In the genomic region with DNA sequence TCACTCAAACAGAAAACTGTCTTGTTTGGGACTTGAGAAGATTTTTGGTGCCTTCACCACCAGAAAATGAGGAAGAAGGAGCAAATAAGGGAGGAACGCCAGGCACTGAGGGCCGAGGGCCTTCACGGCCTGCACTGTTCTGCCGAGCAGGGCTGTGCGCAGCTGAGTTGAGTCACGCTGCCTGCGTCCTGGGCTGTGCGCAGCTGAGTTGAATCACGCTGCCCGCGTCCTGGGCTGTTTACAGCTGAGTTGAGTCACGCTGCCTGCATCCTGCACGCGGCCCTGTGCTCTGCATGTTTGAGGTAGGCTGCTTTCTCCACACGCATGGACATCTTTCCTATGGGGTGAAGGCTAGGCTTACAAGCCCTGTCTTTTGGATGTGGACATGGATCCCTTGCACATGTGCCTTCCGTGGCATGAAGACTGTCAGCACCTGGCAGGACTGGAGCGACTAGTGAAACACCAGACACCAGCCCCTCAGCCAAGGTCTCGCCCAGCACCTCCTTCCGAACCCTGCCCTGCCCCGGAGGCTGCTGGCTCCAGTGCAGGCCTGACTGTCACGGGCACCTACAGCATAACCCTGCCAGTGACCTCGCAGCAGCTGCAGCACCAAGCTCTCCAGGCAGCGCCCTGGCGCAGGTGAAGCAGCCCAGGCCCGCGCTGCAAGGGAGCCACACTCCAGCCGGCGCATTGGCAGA, we compare ENCODE assay signal across 10 cellular contexts.
A peak's percentile ranks its signal among the peaks of the same experiment; 100 is the strongest.
DNase-seq lines count a peak whose midpoint lies in the region; TF ChIP-seq lines count a peak whose summit lies in the region.
"Had no signal": no experiment of that assay in that cellular context is flagged by ENCODE, and none has a peak within 500 bp of the region (broad histone marks: within the 10 kb centered on the region; RNA-seq: fewer than 3 reads in every experiment).

No MANE protein-coding gene starts in this region.

- no peak overlapping the region for H3K4me3 ChIP-seq in vagina
- H3K4me3 ChIP-seq in HAP-1, result no peak overlapping the region
- H3K4me3 ChIP-seq: testis had no signal

- DNase-seq in stimulated activated naive CD4-positive, alpha-beta T cell treated with Interleukin-2 at 50 U/mL for 16 hours (lab: John Stamatoyannopoulos, UW), result peak; percentile 41
- DNase-seq in stimulated activated naive CD4-positive, alpha-beta T cell (lab: John Stamatoyannopoulos, UW), result no peak
- DNase-seq in fibroblast of peridontal ligament (ENCODE audit: extremely low read depth) (peak; percentile 90), vagina (ENCODE audit: extremely low spot score in 2 of 2) (no peak), GM13977 (ENCODE audit: low spot score) (no peak), putamen (ENCODE audit: low spot score) (no peak), HAP-1 (ENCODE audit: low spot score in 2 of 2) (no peak)
- DNase-seq: endodermal cell, testis had no signal

- H3K9me3 ChIP-seq in vagina (no peaks in the 10 kb centered on the region), HAP-1 (no peaks in the 10 kb centered on the region)
- H3K9me3 ChIP-seq: testis had no signal

- H3K4me1 ChIP-seq in vagina, result peaks cover 12% of the 10 kb centered on the region
- no peaks in the 10 kb centered on the region for H3K4me1 ChIP-seq in HAP-1
- H3K4me1 ChIP-seq: testis had no signal

- H3K36me3 ChIP-seq in vagina (no peaks in the 10 kb centered on the region), HAP-1 (replicated peaks) (no peaks in the 10 kb centered on the region)

- in situ Hi-C loops in GM13977 (cut with MboI; ENCODE audit: low pct_unique_long_range_greater_than_20kb, low sequenced_read_pairs, unreplicated experiment) (no loop called here), HAP-1 (cut with MboI; ENCODE audit: low sequenced_read_pairs) (no loop called here)

- intact Hi-C loops in vagina (cut with DNase I), result no loop called here

- H3K27ac ChIP-seq in vagina, result peak overlapping the region; percentile 82
- H3K27ac ChIP-seq: testis had no signal

- no peak for TF ChIP-seq POLR2A in vagina (IDR thresholded peaks at IDR 0.05)

- TF ChIP-seq CTCF in vagina (IDR thresholded peaks at IDR 0.05) (no peak), GM13977 (IDR thresholded peaks at IDR 0.05; ENCODE audit: extremely low read depth, insufficient read depth, missing control alignments) (no peak)

- H3K27me3 ChIP-seq in vagina, result no peaks in the 10 kb centered on the region
- no peaks in the 10 kb centered on the region for H3K27me3 ChIP-seq in HAP-1 (ENCODE audit: low read depth)
- H3K27me3 ChIP-seq: testis had no signal

TF ChIP-seq in PFSK-1, 5 proteins besides CTCF, POLR2A, EP300 and RAD21:
- peak; percentile 96 for TF ChIP-seq FOXP2 (optimal IDR thresholded peaks at IDR 0.05; ENCODE audit: borderline replicate concordance, extremely low read depth, extremely low read length, insufficient read depth)
- no peak for TF ChIP-seq TAF1 (IDR thresholded peaks at IDR 0.05; ENCODE audit: borderline replicate concordance, insufficient read depth, low read length)

Comparison
In these comparisons a context has a peak if more than half of its experiments do, and no peak if none do; other contexts are left out.
1. DNase-seq: peak in stimulated activated naive CD4-positive, alpha-beta T cell treated with Interleukin-2 at 50 U/mL for 16 hours (single experiment) and fibroblast of peridontal ligament (single experiment); none in stimulated activated naive CD4-positive, alpha-beta T cell (0 of 6), vagina (0 of 2), GM13977 (single experiment), putamen (single experiment) and HAP-1 (0 of 2).